In the genomic region with DNA sequence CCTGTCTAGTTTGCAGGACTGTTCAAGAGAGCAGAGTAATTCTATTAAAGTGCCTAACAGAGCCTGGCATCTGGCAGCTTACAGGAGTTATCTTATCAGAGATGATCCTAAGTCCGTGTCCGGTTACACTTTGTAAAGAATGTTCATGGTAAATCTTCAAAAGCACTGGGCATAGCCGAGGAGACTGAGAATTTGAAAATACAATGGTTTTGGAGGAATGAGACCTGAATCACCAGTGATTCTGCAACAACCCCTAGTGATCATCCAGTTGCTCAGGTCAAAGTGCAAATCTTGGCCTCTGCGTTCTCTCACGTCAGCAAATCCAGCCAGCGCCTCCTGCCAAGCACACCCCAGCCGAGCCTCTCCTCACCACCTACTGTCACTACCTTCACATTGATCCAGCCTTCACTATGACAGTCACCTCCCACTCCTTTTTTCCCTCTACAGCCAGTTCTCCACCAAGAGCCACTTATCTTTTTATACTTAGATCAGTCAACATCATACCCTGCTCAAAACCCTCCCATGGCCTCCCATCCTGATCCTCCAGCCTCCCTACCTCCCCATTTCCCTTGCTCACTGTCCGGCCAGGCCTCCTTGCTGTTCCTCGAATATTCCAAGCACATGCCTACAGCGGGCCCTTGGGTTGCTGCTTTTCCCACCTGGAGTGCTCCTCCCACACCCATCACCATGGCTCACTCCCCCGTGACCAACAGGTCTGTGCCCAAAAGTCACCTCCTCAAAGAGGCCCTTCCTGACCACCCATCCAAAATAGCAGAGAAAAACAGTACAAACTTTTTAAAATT, we compare ENCODE assay signal across 29 cellular contexts. TPM values are rescaled to one million over a fixed set of nuclear protein-coding genes. Genes with fewer than 3 reads are reported as not detected.
DNase-seq lines count a peak whose midpoint lies in the region; ATAC-seq, FAIRE-seq and TF ChIP-seq lines count a peak whose summit lies in the region.
"Had no signal": no experiment of that assay in that cellular context is flagged by ENCODE, and none has a peak within 500 bp of the region (broad histone marks: within the 10 kb centered on the region; RNA-seq: fewer than 3 reads in every experiment).

No MANE protein-coding gene starts in this region.

- peaks cover 52% of the 10 kb centered on the region for H3K36me3 Mint-ChIP-seq in activated T-cell treated with anti-CD3 and anti-CD28 coated beads, Interleukin-2, amount 50 U/mL, for 24 hours (ENCODE audit: low read depth)
- H3K36me3 Mint-ChIP-seq in activated T-cell treated with anti-CD3 and anti-CD28 coated beads, Interleukin-2, amount 50 U/mL, for 72 hours (ENCODE audit: insufficient read depth in 2 of 2), result no peaks in the 10 kb centered on the region
- H3K36me3 Mint-ChIP-seq in astrocyte (ENCODE audit: low read depth, unreplicated experiment), result peaks cover 28% of the 10 kb centered on the region

- no peaks in the 10 kb centered on the region for H3K79me2 ChIP-seq in astrocyte (ENCODE audit: insufficient read depth, low read length)

- no peak for FAIRE-seq in astrocyte (lab: Jason Lieb, UNC)
- FAIRE-seq: G401.6, HTR-8/SVneo had no signal

- no peaks in the 10 kb centered on the region for H3K4me1 ChIP-seq in astrocyte (ENCODE audit: insufficient read depth, low read length)
- peaks cover 18 to 31% (median 25%) of the 10 kb centered on the region in 4 donors for H3K4me1 ChIP-seq in liver (ENCODE audit: control insufficient read depth in 4 of 4, insufficient read depth in 4 of 4, low read length in 3 of 4)
- H3K4me1 ChIP-seq: HAP-1 had no signal

- no peak overlapping the region for H3K4me3 ChIP-seq in astrocyte (ENCODE audit: insufficient read depth, low read depth, low read length)
- no peak overlapping the region for H3K4me3 ChIP-seq in liver (ENCODE audit: low read depth in 1 of 3, low read length in 3 of 3)
- H3K4me3 ChIP-seq: HAP-1, heart right ventricle, sigmoid colon, testis, vagina had no signal

- ATAC-seq in activated T-cell treated with anti-CD3 and anti-CD28 coated beads, Interleukin-2, amount 50 U/mL, for 72 hours (replicated peaks in 1 of 2), result no peak
- no peak for ATAC-seq in GM18502 (IDR thresholded peaks at IDR 0.05; ENCODE audit: poor library complexity, unreplicated experiment)
- ATAC-seq in HG03280 (IDR thresholded peaks at IDR 0.05; ENCODE audit: unreplicated experiment), result no peak
- ATAC-seq in GM18861 (IDR thresholded peaks at IDR 0.05; ENCODE audit: unreplicated experiment), result no peak
- ATAC-seq: activated CD8-positive, alpha-beta T cell treated with anti-CD3 and anti-CD28 coated beads, Interleukin-2, amount 10 ng/mL, durations not matched to agents 7 days and 5 days; heart right ventricle; T-helper 17 cell had no signal

- H3K36me3 ChIP-seq in astrocyte (ENCODE audit: insufficient read depth, low read length) (no peaks in the 10 kb centered on the region), liver (ENCODE audit: control insufficient read depth in 4 of 4, insufficient read depth in 3 of 4, low read depth in 1 of 4, low read length in 3 of 4) (peaks cover 0 to 11% (median 2%) of the 10 kb centered on the region in 4 donors)
- H3K36me3 ChIP-seq: HAP-1 had no signal

- TF ChIP-seq CTCF in astrocyte (IDR thresholded peaks at IDR 0.05; ENCODE audit: insufficient read depth, low read depth, low read length) (no peak), liver (IDR thresholded peaks at IDR 0.05; ENCODE audit: low read depth, low read length, missing input control) (no peak)

- H3K27me3 ChIP-seq in astrocyte (ENCODE audit: insufficient read depth, low read length), result no peaks in the 10 kb centered on the region
- H3K27me3 ChIP-seq in liver (ENCODE audit: control insufficient read depth in 4 of 4, insufficient read depth in 4 of 4, low read length in 3 of 4), result no peaks in the 10 kb centered on the region
- H3K27me3 ChIP-seq: heart right ventricle, sigmoid colon, testis, vagina had no signal

- H3K4me2 ChIP-seq in astrocyte (ENCODE audit: low read length), result no peak overlapping the region

- no peak overlapping the region for H2AFZ ChIP-seq in astrocyte (ENCODE audit: low read depth, low read length)

- WGBS in liver, result 54% methylated on average over 11 of the region's 11 CpGs

- no peaks in the 10 kb centered on the region for H3K9me3 Mint-ChIP-seq in activated T-cell treated with anti-CD3 and anti-CD28 coated beads, Interleukin-2, amount 50 U/mL, for 24 hours
- no peaks in the 10 kb centered on the region for H3K9me3 Mint-ChIP-seq in activated T-cell treated with anti-CD3 and anti-CD28 coated beads, Interleukin-2, amount 50 U/mL, for 72 hours
- H3K9me3 Mint-ChIP-seq in astrocyte (ENCODE audit: unreplicated experiment), result no peaks in the 10 kb centered on the region
- H3K9me3 Mint-ChIP-seq: central memory CD8-positive, alpha-beta T cell had no signal

- H3K9ac ChIP-seq in astrocyte (ENCODE audit: low read length) (no peak overlapping the region), liver (ENCODE audit: low read depth in 1 of 2, low read length in 2 of 2) (no peak overlapping the region)

- DNase-seq in activated T-cell treated with anti-CD3 and anti-CD28 coated beads, Interleukin-2, amount 50 U/mL, for 24 hours, result peak; percentile 15
- DNase-seq in activated T-cell treated with anti-CD3 and anti-CD28 coated beads, Interleukin-2, amount 50 U/mL, for 72 hours, result no peak
- DNase-seq in astrocyte (ENCODE audit: low read depth) (no peak), SKM-1 treated with dmso at 0.1 percent for 144 hours (lab: John Stamatoyannopoulos, UW; ENCODE audit: unreplicated experiment) (no peak)
- DNase-seq: activated CD8-positive, alpha-beta T cell treated with anti-CD3 and anti-CD28 coated beads, Interleukin-2, amount 10 ng/mL, durations not matched to agents 7 days and 5 days; activated effector memory CD4-positive, alpha-beta T cell treated with anti-CD3 and anti-CD28 coated beads, Interleukin-2, amount 50 U/mL, for 16 hours; activated T-cell treated with anti-CD3 and anti-CD28 coated beads for 4 hours; DMS53; effector CD4-positive, alpha-beta T cell; foreskin fibroblast; heart right ventricle; NCI-H1417; NCI-H2081; NCI-H2227 treated with DMSO at 0.1 percent for 48 hours; NCI-H748 treated with DMSO at 0.1 percent for 48 hours; sigmoid colon; stimulated activated CD4-positive, alpha-beta T cell treated with anti-CD3 and anti-CD28 coated beads, Interleukin-15, amount 100 ng/mL, for 24 hours; stimulated activated naive CD4-positive, alpha-beta T cell treated with Interleukin-2 at 50 U/mL for 16 hours; T-helper 17 cell; testis had no signal

- no peaks in the 10 kb centered on the region for H4K20me1 ChIP-seq in astrocyte (ENCODE audit: insufficient read depth, low read length)

- H3K9me3 ChIP-seq in astrocyte (ENCODE audit: insufficient read depth, low read depth, low read length) (peaks cover 3% of the 10 kb centered on the region), liver (ENCODE audit: control insufficient read depth in 4 of 4, low read length in 3 of 4) (no peaks in the 10 kb centered on the region)
- H3K9me3 ChIP-seq: HAP-1, heart right ventricle, sigmoid colon, testis, vagina had no signal

- H3K27me3 Mint-ChIP-seq in activated T-cell treated with anti-CD3 and anti-CD28 coated beads, Interleukin-2, amount 50 U/mL, for 24 hours, result no peaks in the 10 kb centered on the region
- H3K27me3 Mint-ChIP-seq in activated T-cell treated with anti-CD3 and anti-CD28 coated beads, Interleukin-2, amount 50 U/mL, for 72 hours (ENCODE audit: low read depth), result no peaks in the 10 kb centered on the region
- H3K27me3 Mint-ChIP-seq in astrocyte (ENCODE audit: low read depth, unreplicated experiment), result no peaks in the 10 kb centered on the region
- H3K27me3 Mint-ChIP-seq: central memory CD8-positive, alpha-beta T cell; T-helper 17 cell had no signal

- peak; percentile 50 to 69 for TF ChIP-seq RAD21 in liver (IDR thresholded peaks at IDR 0.05)

- H3K4me1 Mint-ChIP-seq in activated T-cell treated with anti-CD3 and anti-CD28 coated beads, Interleukin-2, amount 50 U/mL, for 24 hours (ENCODE audit: low read depth), result peaks cover 14% of the 10 kb centered on the region
- peaks cover 16% of the 10 kb centered on the region for H3K4me1 Mint-ChIP-seq in activated T-cell treated with anti-CD3 and anti-CD28 coated beads, Interleukin-2, amount 50 U/mL, for 72 hours (ENCODE audit: low read depth)
- peaks cover 16% of the 10 kb centered on the region for H3K4me1 Mint-ChIP-seq in astrocyte (ENCODE audit: low read depth, unreplicated experiment)

- no peak overlapping the region for H3K4me3 Mint-ChIP-seq in activated T-cell treated with anti-CD3 and anti-CD28 coated beads, Interleukin-2, amount 50 U/mL, for 24 hours
- no peak overlapping the region for H3K4me3 Mint-ChIP-seq in activated T-cell treated with anti-CD3 and anti-CD28 coated beads, Interleukin-2, amount 50 U/mL, for 72 hours
- H3K4me3 Mint-ChIP-seq in astrocyte (ENCODE audit: unreplicated experiment), result no peak overlapping the region
- H3K4me3 Mint-ChIP-seq: activated CD8-positive, alpha-beta T cell treated with anti-CD3 and anti-CD28 coated beads, Interleukin-2, amount 10 ng/mL, durations not matched to agents 7 days and 5 days; central memory CD8-positive, alpha-beta T cell; T-helper 17 cell had no signal

- H3K27ac ChIP-seq in astrocyte (ENCODE audit: low read depth, low read length), result no peak overlapping the region
- peak overlapping the region; percentile 60 to 87 for H3K27ac ChIP-seq in liver (ENCODE audit: low read depth in 1 of 2, low read length in 2 of 2)
- H3K27ac ChIP-seq: heart right ventricle, sigmoid colon, testis, vagina had no signal

- no peak overlapping the region for H3K27ac Mint-ChIP-seq in activated T-cell treated with anti-CD3 and anti-CD28 coated beads, Interleukin-2, amount 50 U/mL, for 24 hours
- no peak overlapping the region for H3K27ac Mint-ChIP-seq in activated T-cell treated with anti-CD3 and anti-CD28 coated beads, Interleukin-2, amount 50 U/mL, for 72 hours
- H3K27ac Mint-ChIP-seq in astrocyte (ENCODE audit: unreplicated experiment), result peak overlapping the region; percentile 51
- H3K27ac Mint-ChIP-seq: activated CD8-positive, alpha-beta T cell treated with anti-CD3 and anti-CD28 coated beads, Interleukin-2, amount 10 ng/mL, durations not matched to agents 7 days and 5 days; T-helper 17 cell had no signal

TF ChIP-seq in liver, 16 proteins besides CTCF, POLR2A, EP300 and RAD21 (continues in another document):
- TF ChIP-seq NR2F2 (IDR thresholded peaks at IDR 0.05), result peak; percentile 70
- peak; percentile 83 to 92 for TF ChIP-seq RXRA (IDR thresholded peaks at IDR 0.05)
- TF ChIP-seq SP1 (IDR thresholded peaks at IDR 0.05), result peak; percentile 81
- TF ChIP-seq YY1 (IDR thresholded peaks at IDR 0.05), result peak; percentile 52
- peak; percentile 28 for TF ChIP-seq FOXA1 (IDR thresholded peaks at IDR 0.05)
- TF ChIP-seq JUND (IDR thresholded peaks at IDR 0.05), result peak; percentile 66 to 67
- TF ChIP-seq, protein P1, sequence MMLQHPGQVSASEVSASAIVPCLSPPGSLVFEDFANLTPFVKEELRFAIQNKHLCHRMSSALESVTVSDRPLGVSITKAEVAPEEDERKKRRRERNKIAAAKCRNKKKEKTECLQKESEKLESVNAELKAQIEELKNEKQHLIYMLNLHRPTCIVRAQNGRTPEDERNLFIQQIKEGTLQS (IDR thresholded peaks at IDR 0.05), result peak; percentile 65
- TF ChIP-seq TAF1 (conservative IDR thresholded peaks at IDR 0.05), result no peak

RNA-seq across cellular contexts. Expression of gene ERN1, which starts 57.4 kb away (rescaled TPM):
- total RNA-seq in activated T-cell treated with anti-CD3 and anti-CD28 coated beads, Interleukin-2, amount 50 U/mL, for 72 hours, result 10 to 100 TPM; 58.1 to 98.3 TPM
- 9.1 and 11.7 TPM in 2 replicates for total RNA-seq in astrocyte
- 10 to 100 TPM in 1 of 2 donors, 1 to 10 TPM in 1; 7.5 to 35.1 TPM for total RNA-seq in liver
- polyA plus RNA-seq in liver, result 10 to 100 TPM in 1 of 2 donors, 1 to 10 TPM in 1; 6.3 to 22.3 TPM
